In genomic region chr6:47319867-47320266, GRCh38 we compare ENCODE assay signal across 6 cellular contexts.
"Had no signal": no experiment of that assay in that cellular context is flagged by ENCODE, and none has a peak within 500 bp of the region (broad histone marks: within the 10 kb centered on the region; RNA-seq: fewer than 3 reads in every experiment).

No MANE protein-coding gene starts in this region.

- H3K4me3 Mint-ChIP-seq: GM23338, H9 had no signal

- H3K27ac Mint-ChIP-seq: GM23338, H9 had no signal

- H3K4me3 ChIP-seq: GM23338, K562 had no signal

- ATAC-seq: GM23338, K562 had no signal

- H3K4me2 ChIP-seq: GM23338 had no signal

- DNase-seq: H9, HCEC 1CT, IMR-90, KG1 had no signal
